8 cellular contexts compared by ENCODE assay signal in genomic region chr6:24274441-24275083, GRCh38.
DNase-seq lines count a peak whose midpoint lies in the region; ATAC-seq and TF ChIP-seq lines count a peak whose summit lies in the region.

No MANE protein-coding gene starts in this region.

- H3K4me3 Mint-ChIP-seq in activated CD4-positive, alpha-beta T cell treated with anti-CD3 and anti-CD28 coated beads, Interleukin-2, amount 10 ng/mL, durations not matched to agents 24 days and 14 days = no peak overlapping the region

- no peaks in the 10 kb centered on the region for H4K20me1 ChIP-seq in neural cell (ENCODE audit: insufficient read depth)

- H3K9ac ChIP-seq in neural cell (ENCODE audit: low read length) = no peak overlapping the region

- TF ChIP-seq RAD21 in neural cell (conservative IDR thresholded peaks at IDR 0.05) = peak; percentile 81

- no peak for TF ChIP-seq EP300 in neural cell (conservative IDR thresholded peaks at IDR 0.05; ENCODE audit: poor library complexity, severe bottlenecking)

- no peaks in the 10 kb centered on the region for H3K79me2 ChIP-seq in neural cell (replicated peaks; ENCODE audit: insufficient read depth, low read length)

- no peaks in the 10 kb centered on the region for H3K36me3 ChIP-seq in neural cell (ENCODE audit: insufficient read depth, low read length)

- no peak overlapping the region for H3K4me3 ChIP-seq in neural cell (ENCODE audit: low read length)

- no peaks in the 10 kb centered on the region for H3K9me2 ChIP-seq in neural cell (ENCODE audit: insufficient read depth, low read length)

- H3K27ac Mint-ChIP-seq in activated CD4-positive, alpha-beta T cell treated with anti-CD3 and anti-CD28 coated beads, Interleukin-2, amount 10 ng/mL, durations not matched to agents 24 days and 14 days = no peak overlapping the region

- H3K9me3 Mint-ChIP-seq in activated CD4-positive, alpha-beta T cell treated with anti-CD3 and anti-CD28 coated beads, Interleukin-2, amount 10 ng/mL, durations not matched to agents 24 days and 14 days = no peaks in the 10 kb centered on the region

- peak; percentile 78 for TF ChIP-seq CTCF in neural cell (IDR thresholded peaks at IDR 0.05; ENCODE audit: poor library complexity, severe bottlenecking)

- peak; percentile 49 for DNase-seq in GM03348 (ENCODE audit: low spot score)
- DNase-seq in MV-4-11 (lab: John Stamatoyannopoulos, UW) = peak; percentile 12
- peak; percentile 29 for DNase-seq in astrocyte of the hippocampus (ENCODE audit: low read depth, low spot score)
- no peak for DNase-seq in islet precursor cell
- no peak for DNase-seq in activated CD4-positive, alpha-beta T cell treated with anti-CD3 and anti-CD28 coated beads, Interleukin-2, amount 10 ng/mL, durations not matched to agents 24 days and 14 days
- DNase-seq in NCI-H226 = no peak

- H2AFZ ChIP-seq in neural cell (ENCODE audit: low read depth, low read length) = no peak overlapping the region

- H3K9me3 ChIP-seq in neural cell (ENCODE audit: low read length) = no peaks in the 10 kb centered on the region

- no peak overlapping the region for H3K27ac ChIP-seq in neural cell (ENCODE audit: low read length)

- H3K27me3 ChIP-seq in neural cell (ENCODE audit: insufficient read depth, low read depth, low read length) = no peaks in the 10 kb centered on the region

- H3K4me1 Mint-ChIP-seq in activated CD4-positive, alpha-beta T cell treated with anti-CD3 and anti-CD28 coated beads, Interleukin-2, amount 10 ng/mL, durations not matched to agents 24 days and 14 days = no peaks in the 10 kb centered on the region

- intact Hi-C loops in activated CD4-positive, alpha-beta T cell treated with anti-CD3 and anti-CD28 coated beads, Interleukin-2, amount 10 ng/mL, durations not matched to agents 24 days and 14 days (cut with micrococcal nuclease) = no loop called here

- peaks cover 13% of the 10 kb centered on the region for H3K27me3 Mint-ChIP-seq in activated CD4-positive, alpha-beta T cell treated with anti-CD3 and anti-CD28 coated beads, Interleukin-2, amount 10 ng/mL, durations not matched to agents 24 days and 14 days

- H3F3A ChIP-seq in neural cell (ENCODE audit: insufficient read depth, low read length, poor library complexity, severe bottlenecking) = no peaks in the 10 kb centered on the region

- no peak overlapping the region for H3K4me2 ChIP-seq in neural cell (ENCODE audit: low read length)

- ATAC-seq in HG03108 (IDR thresholded peaks at IDR 0.05; ENCODE audit: unreplicated experiment) = no peak

- no peaks in the 10 kb centered on the region for H3K36me3 Mint-ChIP-seq in activated CD4-positive, alpha-beta T cell treated with anti-CD3 and anti-CD28 coated beads, Interleukin-2, amount 10 ng/mL, durations not matched to agents 24 days and 14 days (ENCODE audit: low read depth)

TF ChIP-seq in neural cell, 6 proteins besides CTCF, POLR2A, EP300 and RAD21:
- TF ChIP-seq MXI1 (conservative IDR thresholded peaks at IDR 0.05; ENCODE audit: poor library complexity, severe bottlenecking) (no peak), TAF1 (IDR thresholded peaks at IDR 0.05; ENCODE audit: low read depth) (no peak), EZH2 (IDR thresholded peaks at IDR 0.05; ENCODE audit: borderline replicate concordance, insufficient read depth, low read length, poor library complexity, severe bottlenecking) (no peak), SMC3 (conservative IDR thresholded peaks at IDR 0.05; ENCODE audit: poor library complexity) (peak; percentile 74), REST (IDR thresholded peaks at IDR 0.05; ENCODE audit: borderline replicate concordance) (no peak)

Comparison
In these comparisons a context has a peak if more than half of its experiments do, and no peak if none do; other contexts are left out.
1. DNase-seq: peak in GM03348 (single experiment), MV-4-11 (single experiment) and astrocyte of the hippocampus (single experiment); none in islet precursor cell (single experiment), activated CD4-positive, alpha-beta T cell treated with anti-CD3 and anti-CD28 coated beads, Interleukin-2, amount 10 ng/mL, durations not matched to agents 24 days and 14 days (single experiment) and NCI-H226 (single experiment).